ENCODE assay signal across 19 cellular contexts in the genomic region with DNA sequence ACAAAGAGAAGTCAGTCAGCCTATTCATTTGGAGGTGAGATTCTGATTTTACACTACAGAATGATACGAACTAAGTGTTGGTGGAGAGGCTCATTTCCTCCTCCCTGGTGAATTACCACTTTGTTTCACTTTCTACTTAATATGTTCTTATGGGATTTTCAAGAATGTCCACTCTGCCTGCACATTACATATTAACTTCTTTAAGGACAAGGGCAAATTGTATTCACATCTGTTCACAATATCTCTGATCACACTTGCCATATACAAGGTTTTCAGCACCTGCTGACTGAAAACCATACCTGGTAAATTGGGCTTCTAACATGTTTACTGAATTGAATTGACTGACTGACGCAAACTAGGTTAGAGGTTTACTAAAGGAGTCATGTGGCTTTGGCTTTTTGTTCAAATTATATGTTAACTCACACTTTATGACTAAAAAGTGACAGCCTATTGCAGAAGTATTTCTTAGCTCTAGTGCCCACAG.
DNase-seq lines count a peak whose midpoint lies in the region; ATAC-seq, FAIRE-seq and TF ChIP-seq lines count a peak whose summit lies in the region.
"Had no signal": no experiment of that assay in that cellular context is flagged by ENCODE, and none has a peak within 500 bp of the region (broad histone marks: within the 10 kb centered on the region; RNA-seq: fewer than 3 reads in every experiment).

No MANE protein-coding gene starts in this region.

- FAIRE-seq in astrocyte (lab: Jason Lieb, UNC): peak; percentile 97
- FAIRE-seq: endothelial cell of umbilical vein, small intestine had no signal

- ATAC-seq in GM18909 (IDR thresholded peaks at IDR 0.05; ENCODE audit: poor library complexity, unreplicated experiment): peak; percentile 67
- ATAC-seq in HG03139 (IDR thresholded peaks at IDR 0.05; ENCODE audit: unreplicated experiment): peak; percentile 63
- ATAC-seq in stimulated activated effector memory CD8-positive, alpha-beta T cell treated with anti-CD3 and anti-CD28 coated beads, Interleukin-12 subunit alpha, Interleukin-12 subunit beta, amount 100 ng/mL, for 72 hours: peak; percentile 94
- no peak for ATAC-seq in esophagus mucosa
- no peak for ATAC-seq in left ventricle myocardium superior
- ATAC-seq: heart right ventricle, SK-N-SH treated with all-trans-retinoic acid at 6 μM for 48 hours had no signal

- H3K27me3 Mint-ChIP-seq in astrocyte (ENCODE audit: low read depth, unreplicated experiment): no peaks in the 10 kb centered on the region

- no peaks in the 10 kb centered on the region for H3K9me3 ChIP-seq in astrocyte (ENCODE audit: insufficient read depth, low read depth, low read length)
- H3K9me3 ChIP-seq: colonic mucosa, upper lobe of left lung had no signal

- no peaks in the 10 kb centered on the region for H3K9me3 Mint-ChIP-seq in astrocyte (ENCODE audit: unreplicated experiment)
- peaks cover 7% of the 10 kb centered on the region for H3K9me3 Mint-ChIP-seq in stimulated activated effector memory CD8-positive, alpha-beta T cell treated with anti-CD3 and anti-CD28 coated beads, Interleukin-12 subunit alpha, Interleukin-12 subunit beta, amount 100 ng/mL, for 72 hours

- no peak overlapping the region for H3K27ac ChIP-seq in astrocyte (ENCODE audit: low read depth, low read length)
- H3K27ac ChIP-seq: brain microvascular endothelial cell, colonic mucosa, heart right ventricle, RWPE1, stomach, upper lobe of left lung had no signal

- H3K4me3 Mint-ChIP-seq in astrocyte (ENCODE audit: unreplicated experiment): no peak overlapping the region
- peak overlapping the region; percentile 48 for H3K4me3 Mint-ChIP-seq in stimulated activated effector memory CD8-positive, alpha-beta T cell treated with anti-CD3 and anti-CD28 coated beads, Interleukin-12 subunit alpha, Interleukin-12 subunit beta, amount 100 ng/mL, for 72 hours

- no peak overlapping the region for H2AFZ ChIP-seq in astrocyte (ENCODE audit: low read depth, low read length)

- H3K36me3 ChIP-seq in astrocyte (ENCODE audit: insufficient read depth, low read length): no peaks in the 10 kb centered on the region
- H3K36me3 ChIP-seq: brain microvascular endothelial cell, colonic mucosa, heart right ventricle, stomach, upper lobe of left lung had no signal

- no peak overlapping the region for H3K4me2 ChIP-seq in astrocyte (ENCODE audit: low read length)

- H3K4me1 ChIP-seq in astrocyte (ENCODE audit: insufficient read depth, low read length): no peaks in the 10 kb centered on the region
- H3K4me1 ChIP-seq: colonic mucosa, heart right ventricle, upper lobe of left lung had no signal

- peaks cover 2% of the 10 kb centered on the region for H3K36me3 Mint-ChIP-seq in astrocyte (ENCODE audit: low read depth, unreplicated experiment)
- no peaks in the 10 kb centered on the region for H3K36me3 Mint-ChIP-seq in stimulated activated effector memory CD8-positive, alpha-beta T cell treated with anti-CD3 and anti-CD28 coated beads, Interleukin-12 subunit alpha, Interleukin-12 subunit beta, amount 100 ng/mL, for 72 hours

- intact Hi-C loops in left ventricle myocardium superior (cut with micrococcal nuclease): no loop called here

- H3K4me1 Mint-ChIP-seq in astrocyte (ENCODE audit: low read depth, unreplicated experiment): no peaks in the 10 kb centered on the region
- peaks cover 9% of the 10 kb centered on the region for H3K4me1 Mint-ChIP-seq in stimulated activated effector memory CD8-positive, alpha-beta T cell treated with anti-CD3 and anti-CD28 coated beads, Interleukin-12 subunit alpha, Interleukin-12 subunit beta, amount 100 ng/mL, for 72 hours

- no peaks in the 10 kb centered on the region for H3K79me2 ChIP-seq in astrocyte (ENCODE audit: insufficient read depth, low read length)

- no peak overlapping the region for H3K27ac Mint-ChIP-seq in astrocyte (ENCODE audit: unreplicated experiment)
- H3K27ac Mint-ChIP-seq in stimulated activated effector memory CD8-positive, alpha-beta T cell treated with anti-CD3 and anti-CD28 coated beads, Interleukin-12 subunit alpha, Interleukin-12 subunit beta, amount 100 ng/mL, for 72 hours: peak overlapping the region; percentile 74

- DNase-seq in astrocyte (ENCODE audit: low read depth): no peak
- DNase-seq in stimulated activated effector memory CD8-positive, alpha-beta T cell treated with anti-CD3 and anti-CD28 coated beads, Interleukin-12 subunit alpha, Interleukin-12 subunit beta, amount 100 ng/mL, for 72 hours (ENCODE audit: low spot score in 2 of 2): no peak
- DNase-seq in left ventricle myocardium superior: no peak
- no peak for DNase-seq in ecto neural progenitor cell (ENCODE audit: low spot score)
- DNase-seq: brain microvascular endothelial cell; colonic mucosa; COR-L47; heart right ventricle; NCI-H1105 treated with DMSO at 0.1 percent for 48 hours; small intestine; stimulated activated CD4-positive, alpha-beta T cell treated with anti-CD3 and anti-CD28 coated beads, Interleukin-2, amount 100 ng/mL, for 48 hours; stomach; upper lobe of left lung had no signal

- H4K20me1 ChIP-seq in astrocyte (ENCODE audit: insufficient read depth, low read length): no peaks in the 10 kb centered on the region

- H3K4me3 ChIP-seq in astrocyte (ENCODE audit: insufficient read depth, low read depth, low read length): no peak overlapping the region
- H3K4me3 ChIP-seq: colonic mucosa, heart right ventricle, stomach, upper lobe of left lung had no signal

- no peak for TF ChIP-seq CTCF in astrocyte (IDR thresholded peaks at IDR 0.05; ENCODE audit: insufficient read depth, low read depth, low read length)

- H3K27me3 ChIP-seq in astrocyte (ENCODE audit: insufficient read depth, low read length): no peaks in the 10 kb centered on the region
- H3K27me3 ChIP-seq: brain microvascular endothelial cell, colonic mucosa, upper lobe of left lung had no signal

- H3K9ac ChIP-seq in astrocyte (ENCODE audit: low read length): no peak overlapping the region

Comparison
In these comparisons a context has a peak if more than half of its experiments do, and no peak if none do; other contexts are left out.
1. ATAC-seq: peak in GM18909 (single experiment), HG03139 (single experiment) and stimulated activated effector memory CD8-positive, alpha-beta T cell treated with anti-CD3 and anti-CD28 coated beads, Interleukin-12 subunit alpha, Interleukin-12 subunit beta, amount 100 ng/mL, for 72 hours (single experiment); none in esophagus mucosa (single experiment) and left ventricle myocardium superior (single experiment).